In genomic region chr10:117775478-117775877, GRCh38 we compare ENCODE assay signal across 22 cellular contexts.
DNase-seq lines count a peak whose midpoint lies in the region; ATAC-seq and TF ChIP-seq lines count a peak whose summit lies in the region.
"Had no signal": no experiment of that assay in that cellular context is flagged by ENCODE, and none has a peak within 500 bp of the region (broad histone marks: within the 10 kb centered on the region; RNA-seq: fewer than 3 reads in every experiment).

No MANE protein-coding gene starts in this region.

- TF ChIP-seq CTCF in epithelial cell of proximal tubule (conservative IDR thresholded peaks at IDR 0.05; ENCODE audit: low read depth, low read length) (no peak), nephron (IDR thresholded peaks at IDR 0.05; ENCODE audit: unreplicated experiment in 3 of 3) (no peak), lower lobe of right lung (IDR thresholded peaks at IDR 0.05) (no peak)

- no peaks in the 10 kb centered on the region for H3K9me3 Mint-ChIP-seq in nephron
- H3K9me3 Mint-ChIP-seq in activated naive CD8-positive, alpha-beta T cell treated with anti-CD3 and anti-CD28 coated beads, Interleukin-2, amount 50 U/mL, for 24 hours = peaks cover 1% of the 10 kb centered on the region

- intact Hi-C loops in lower lobe of right lung (cut with DNase I) = no loop called here

- H3K4me3 Mint-ChIP-seq in nephron = no peak overlapping the region
- H3K4me3 Mint-ChIP-seq in activated naive CD8-positive, alpha-beta T cell treated with anti-CD3 and anti-CD28 coated beads, Interleukin-2, amount 50 U/mL, for 24 hours = no peak overlapping the region
- H3K4me3 Mint-ChIP-seq: CD14-positive monocyte; CD4-positive, alpha-beta memory T cell; CD4-positive, CD25-positive, alpha-beta regulatory T cell; CD8-positive, alpha-beta memory T cell had no signal

- no peaks in the 10 kb centered on the region for H3K27me3 ChIP-seq in lower lobe of right lung (ENCODE audit: low read depth)
- H3K27me3 ChIP-seq: BE2C, BLaER1 had no signal

- H3K4me1 ChIP-seq in lower lobe of right lung = no peaks in the 10 kb centered on the region
- H3K4me1 ChIP-seq: A549, BE2C, BLaER1 had no signal

- no peaks in the 10 kb centered on the region for H3K9me3 ChIP-seq in lower lobe of right lung
- H3K9me3 ChIP-seq: A549, BE2C, BLaER1 had no signal

- H3K4me3 ChIP-seq in epithelial cell of proximal tubule (ENCODE audit: low read depth, low read length) (no peak overlapping the region), lower lobe of right lung (no peak overlapping the region)
- H3K4me3 ChIP-seq: A549, BLaER1 had no signal

- peak; percentile 59 for DNase-seq in epithelial cell of proximal tubule (ENCODE audit: low read depth)
- peak; percentile 17 for DNase-seq in kidney glomerular epithelial cell (lab: John Stamatoyannopoulos, UW)
- peak; percentile 94 for DNase-seq in renal cortical epithelial cell (ENCODE audit: low read depth)
- DNase-seq in DMS153 treated with DMSO at 0.1 percent for 48 hours (lab: John Stamatoyannopoulos, UW; ENCODE audit: unreplicated experiment) = no peak
- no peak for DNase-seq in lower lobe of right lung
- no peak for DNase-seq in activated naive CD8-positive, alpha-beta T cell treated with anti-CD3 and anti-CD28 coated beads, Interleukin-2, amount 50 U/mL, for 24 hours
- DNase-seq in HuH-7.5 (ENCODE audit: low spot score) = no peak
- DNase-seq: BE2C; C1 segment of cervical spinal cord; CD4-positive, alpha-beta memory T cell; CD4-positive, CD25-positive, alpha-beta regulatory T cell; CD8-positive, alpha-beta memory T cell; COR-L47; DMS 273 treated with DMSO at 0.1 percent for 48 hours; DMS153; DMS79 treated with DMSO at 0.1 percent for 48 hours; GF-D8 had no signal

- H3K27ac Mint-ChIP-seq in nephron = peak overlapping the region; percentile 62 to 82 (median 79)
- no peak overlapping the region for H3K27ac Mint-ChIP-seq in activated naive CD8-positive, alpha-beta T cell treated with anti-CD3 and anti-CD28 coated beads, Interleukin-2, amount 50 U/mL, for 24 hours
- H3K27ac Mint-ChIP-seq: CD14-positive monocyte; CD4-positive, alpha-beta memory T cell; CD4-positive, CD25-positive, alpha-beta regulatory T cell; CD8-positive, alpha-beta memory T cell had no signal

- peaks cover 4% of the 10 kb centered on the region for H3K4me1 Mint-ChIP-seq in nephron
- H3K4me1 Mint-ChIP-seq in activated naive CD8-positive, alpha-beta T cell treated with anti-CD3 and anti-CD28 coated beads, Interleukin-2, amount 50 U/mL, for 24 hours = no peaks in the 10 kb centered on the region
- H3K4me1 Mint-ChIP-seq: CD14-positive monocyte; CD4-positive, alpha-beta memory T cell; CD4-positive, CD25-positive, alpha-beta regulatory T cell; CD8-positive, alpha-beta memory T cell had no signal

- H3K27ac ChIP-seq in lower lobe of right lung = no peak overlapping the region
- H3K27ac ChIP-seq: 22Rv1, A549, BLaER1 had no signal

- peaks cover 5% of the 10 kb centered on the region for H3K27me3 Mint-ChIP-seq in nephron (ENCODE audit: low read depth)
- H3K27me3 Mint-ChIP-seq in activated naive CD8-positive, alpha-beta T cell treated with anti-CD3 and anti-CD28 coated beads, Interleukin-2, amount 50 U/mL, for 24 hours = peaks cover 2% of the 10 kb centered on the region

- ATAC-seq in lower lobe of right lung = no peak
- no peak for ATAC-seq in activated naive CD8-positive, alpha-beta T cell treated with anti-CD3 and anti-CD28 coated beads, Interleukin-2, amount 50 U/mL, for 24 hours
- ATAC-seq: A549 had no signal

- H3K36me3 Mint-ChIP-seq in nephron (ENCODE audit: low read depth) = no peaks in the 10 kb centered on the region
- no peaks in the 10 kb centered on the region for H3K36me3 Mint-ChIP-seq in activated naive CD8-positive, alpha-beta T cell treated with anti-CD3 and anti-CD28 coated beads, Interleukin-2, amount 50 U/mL, for 24 hours (ENCODE audit: low read depth)
- H3K36me3 Mint-ChIP-seq: CD14-positive monocyte; CD4-positive, alpha-beta memory T cell; CD4-positive, CD25-positive, alpha-beta regulatory T cell; CD8-positive, alpha-beta memory T cell had no signal

- no peaks in the 10 kb centered on the region for H3K36me3 ChIP-seq in lower lobe of right lung
- H3K36me3 ChIP-seq: BE2C, BLaER1 had no signal

Comparison
In these comparisons a context has a peak if more than half of its experiments do, and no peak if none do; other contexts are left out.
1. DNase-seq: peak in epithelial cell of proximal tubule (single experiment), kidney glomerular epithelial cell (single experiment) and renal cortical epithelial cell (single experiment); none in DMS153 treated with DMSO at 0.1 percent for 48 hours (single experiment), lower lobe of right lung (single experiment), activated naive CD8-positive, alpha-beta T cell treated with anti-CD3 and anti-CD28 coated beads, Interleukin-2, amount 50 U/mL, for 24 hours (single experiment) and HuH-7.5 (single experiment).